ENCODE assay signal across 2 cellular contexts in the genomic region with DNA sequence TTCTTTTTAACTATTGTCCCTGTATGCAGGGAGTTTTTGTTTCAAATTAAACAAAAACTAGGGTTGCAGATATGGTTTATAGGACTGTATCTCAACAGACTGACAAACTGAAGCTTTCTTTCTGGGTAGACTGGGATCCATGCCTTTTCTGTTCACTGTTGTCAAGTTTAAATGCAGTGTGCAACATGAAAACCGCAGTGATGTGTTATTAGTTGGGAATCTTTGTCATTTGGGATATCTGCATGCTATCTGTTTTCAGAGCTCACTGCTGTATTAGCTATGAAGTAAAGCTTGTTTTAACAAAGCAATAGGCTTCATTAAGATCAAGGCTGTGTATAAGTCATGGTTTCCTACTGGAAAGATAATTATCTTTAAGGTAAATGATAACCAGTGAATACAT.
TF ChIP-seq lines count a peak whose summit lies in the region.

No MANE protein-coding gene starts in this region.

TF ChIP-seq in H1, 55 proteins besides CTCF, POLR2A, EP300 and RAD21:
- TF ChIP-seq YY1 (IDR thresholded peaks at IDR 0.05; ENCODE audit: low read depth, low read length) (no peak), CTBP2 (IDR thresholded peaks at IDR 0.05; ENCODE audit: borderline replicate concordance, insufficient read depth, insufficient read length, low read length) (no peak), TAF1 (IDR thresholded peaks at IDR 0.05; ENCODE audit: low read depth, low read length) (no peak), SIX5 (IDR thresholded peaks at IDR 0.05; ENCODE audit: low read depth, low read length) (no peak), JUN (IDR thresholded peaks at IDR 0.05; ENCODE audit: low read depth, low read length) (no peak), RNF2 (IDR thresholded peaks at IDR 0.05; ENCODE audit: borderline replicate concordance, low read depth, low read length, missing control alignments, poor library complexity, severe bottlenecking) (no peak), SIRT6 (IDR thresholded peaks at IDR 0.05; ENCODE audit: low read length) (no peak), BRCA1 (IDR thresholded peaks at IDR 0.05; ENCODE audit: low read depth, low read length) (no peak), KDM1A (IDR thresholded peaks at IDR 0.05; ENCODE audit: borderline replicate concordance, low read length) (no peak), POU5F1 (IDR thresholded peaks at IDR 0.05; ENCODE audit: low read depth, low read length) (no peak)
- TF ChIP-seq, protein P1, sequence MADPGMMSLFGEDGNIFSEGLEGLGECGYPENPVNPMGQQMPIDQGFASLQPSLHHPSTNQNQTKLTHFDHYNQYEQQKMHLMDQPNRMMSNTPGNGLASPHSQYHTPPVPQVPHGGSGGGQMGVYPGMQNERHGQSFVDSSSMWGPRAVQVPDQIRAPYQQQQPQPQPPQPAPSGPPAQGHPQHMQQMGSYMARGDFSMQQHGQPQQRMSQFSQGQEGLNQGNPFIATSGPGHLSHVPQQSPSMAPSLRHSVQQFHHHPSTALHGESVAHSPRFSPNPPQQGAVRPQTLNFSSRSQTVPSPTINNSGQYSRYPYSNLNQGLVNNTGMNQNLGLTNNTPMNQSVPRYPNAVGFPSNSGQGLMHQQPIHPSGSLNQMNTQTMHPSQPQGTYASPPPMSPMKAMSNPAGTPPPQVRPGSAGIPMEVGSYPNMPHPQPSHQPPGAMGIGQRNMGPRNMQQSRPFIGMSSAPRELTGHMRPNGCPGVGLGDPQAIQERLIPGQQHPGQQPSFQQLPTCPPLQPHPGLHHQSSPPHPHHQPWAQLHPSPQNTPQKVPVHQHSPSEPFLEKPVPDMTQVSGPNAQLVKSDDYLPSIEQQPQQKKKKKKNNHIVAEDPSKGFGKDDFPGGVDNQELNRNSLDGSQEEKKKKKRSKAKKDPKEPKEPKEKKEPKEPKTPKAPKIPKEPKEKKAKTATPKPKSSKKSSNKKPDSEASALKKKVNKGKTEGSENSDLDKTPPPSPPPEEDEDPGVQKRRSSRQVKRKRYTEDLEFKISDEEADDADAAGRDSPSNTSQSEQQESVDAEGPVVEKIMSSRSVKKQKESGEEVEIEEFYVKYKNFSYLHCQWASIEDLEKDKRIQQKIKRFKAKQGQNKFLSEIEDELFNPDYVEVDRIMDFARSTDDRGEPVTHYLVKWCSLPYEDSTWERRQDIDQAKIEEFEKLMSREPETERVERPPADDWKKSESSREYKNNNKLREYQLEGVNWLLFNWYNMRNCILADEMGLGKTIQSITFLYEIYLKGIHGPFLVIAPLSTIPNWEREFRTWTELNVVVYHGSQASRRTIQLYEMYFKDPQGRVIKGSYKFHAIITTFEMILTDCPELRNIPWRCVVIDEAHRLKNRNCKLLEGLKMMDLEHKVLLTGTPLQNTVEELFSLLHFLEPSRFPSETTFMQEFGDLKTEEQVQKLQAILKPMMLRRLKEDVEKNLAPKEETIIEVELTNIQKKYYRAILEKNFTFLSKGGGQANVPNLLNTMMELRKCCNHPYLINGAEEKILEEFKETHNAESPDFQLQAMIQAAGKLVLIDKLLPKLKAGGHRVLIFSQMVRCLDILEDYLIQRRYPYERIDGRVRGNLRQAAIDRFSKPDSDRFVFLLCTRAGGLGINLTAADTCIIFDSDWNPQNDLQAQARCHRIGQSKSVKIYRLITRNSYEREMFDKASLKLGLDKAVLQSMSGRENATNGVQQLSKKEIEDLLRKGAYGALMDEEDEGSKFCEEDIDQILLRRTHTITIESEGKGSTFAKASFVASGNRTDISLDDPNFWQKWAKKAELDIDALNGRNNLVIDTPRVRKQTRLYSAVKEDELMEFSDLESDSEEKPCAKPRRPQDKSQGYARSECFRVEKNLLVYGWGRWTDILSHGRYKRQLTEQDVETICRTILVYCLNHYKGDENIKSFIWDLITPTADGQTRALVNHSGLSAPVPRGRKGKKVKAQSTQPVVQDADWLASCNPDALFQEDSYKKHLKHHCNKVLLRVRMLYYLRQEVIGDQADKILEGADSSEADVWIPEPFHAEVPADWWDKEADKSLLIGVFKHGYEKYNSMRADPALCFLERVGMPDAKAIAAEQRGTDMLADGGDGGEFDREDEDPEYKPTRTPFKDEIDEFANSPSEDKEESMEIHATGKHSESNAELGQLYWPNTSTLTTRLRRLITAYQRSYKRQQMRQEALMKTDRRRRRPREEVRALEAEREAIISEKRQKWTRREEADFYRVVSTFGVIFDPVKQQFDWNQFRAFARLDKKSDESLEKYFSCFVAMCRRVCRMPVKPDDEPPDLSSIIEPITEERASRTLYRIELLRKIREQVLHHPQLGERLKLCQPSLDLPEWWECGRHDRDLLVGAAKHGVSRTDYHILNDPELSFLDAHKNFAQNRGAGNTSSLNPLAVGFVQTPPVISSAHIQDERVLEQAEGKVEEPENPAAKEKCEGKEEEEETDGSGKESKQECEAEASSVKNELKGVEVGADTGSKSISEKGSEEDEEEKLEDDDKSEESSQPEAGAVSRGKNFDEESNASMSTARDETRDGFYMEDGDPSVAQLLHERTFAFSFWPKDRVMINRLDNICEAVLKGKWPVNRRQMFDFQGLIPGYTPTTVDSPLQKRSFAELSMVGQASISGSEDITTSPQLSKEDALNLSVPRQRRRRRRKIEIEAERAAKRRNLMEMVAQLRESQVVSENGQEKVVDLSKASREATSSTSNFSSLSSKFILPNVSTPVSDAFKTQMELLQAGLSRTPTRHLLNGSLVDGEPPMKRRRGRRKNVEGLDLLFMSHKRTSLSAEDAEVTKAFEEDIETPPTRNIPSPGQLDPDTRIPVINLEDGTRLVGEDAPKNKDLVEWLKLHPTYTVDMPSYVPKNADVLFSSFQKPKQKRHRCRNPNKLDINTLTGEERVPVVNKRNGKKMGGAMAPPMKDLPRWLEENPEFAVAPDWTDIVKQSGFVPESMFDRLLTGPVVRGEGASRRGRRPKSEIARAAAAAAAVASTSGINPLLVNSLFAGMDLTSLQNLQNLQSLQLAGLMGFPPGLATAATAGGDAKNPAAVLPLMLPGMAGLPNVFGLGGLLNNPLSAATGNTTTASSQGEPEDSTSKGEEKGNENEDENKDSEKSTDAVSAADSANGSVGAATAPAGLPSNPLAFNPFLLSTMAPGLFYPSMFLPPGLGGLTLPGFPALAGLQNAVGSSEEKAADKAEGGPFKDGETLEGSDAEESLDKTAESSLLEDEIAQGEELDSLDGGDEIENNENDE (IDR thresholded peaks at IDR 0.05; ENCODE audit: insufficient replicate concordance, low read length) = no peak
- TF ChIP-seq, protein P2, sequence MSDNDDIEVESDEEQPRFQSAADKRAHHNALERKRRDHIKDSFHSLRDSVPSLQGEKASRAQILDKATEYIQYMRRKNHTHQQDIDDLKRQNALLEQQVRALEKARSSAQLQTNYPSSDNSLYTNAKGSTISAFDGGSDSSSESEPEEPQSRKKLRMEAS (IDR thresholded peaks at IDR 0.05) = no peak

TF ChIP-seq in neural cell, 6 proteins besides CTCF, POLR2A, EP300 and RAD21:
- no peak for TF ChIP-seq EZH2 (IDR thresholded peaks at IDR 0.05; ENCODE audit: borderline replicate concordance, insufficient read depth, low read length, poor library complexity, severe bottlenecking)
- TF ChIP-seq MXI1 (conservative IDR thresholded peaks at IDR 0.05; ENCODE audit: poor library complexity, severe bottlenecking) = no peak
- TF ChIP-seq TAF1 (IDR thresholded peaks at IDR 0.05; ENCODE audit: low read depth) = no peak
- no peak for TF ChIP-seq REST (IDR thresholded peaks at IDR 0.05; ENCODE audit: borderline replicate concordance)
- TF ChIP-seq SMC3 (conservative IDR thresholded peaks at IDR 0.05; ENCODE audit: poor library complexity) = no peak
- TF ChIP-seq POLR2AphosphoS5 (IDR thresholded peaks at IDR 0.05) = no peak
